ENCODE assay signal across 8 cellular contexts in genomic region chr2:74548919-74549684, GRCh38. TPM values are rescaled to one million over a fixed set of nuclear protein-coding genes. Genes with fewer than 3 reads are reported as not detected.
DNase-seq lines count a peak whose midpoint lies in the region; ATAC-seq and TF ChIP-seq lines count a peak whose summit lies in the region.

No MANE protein-coding gene starts in this region.

- TF ChIP-seq POLR2A in HCT116 (IDR thresholded peaks at IDR 0.05; ENCODE audit: borderline replicate concordance, extremely low read depth, insufficient read depth, insufficient read length) = peak; percentile 17
- peak; percentile 37 for TF ChIP-seq POLR2A in right lobe of liver (IDR thresholded peaks at IDR 0.05)

- peak overlapping the region; percentile 88 for H3K9ac ChIP-seq in HCT116 (ENCODE audit: low read length)
- H3K9ac ChIP-seq in colonic mucosa (ENCODE audit: low read depth in 2 of 2, low read length in 2 of 2) = peak overlapping the region; percentile 68 to 79

- intact Hi-C loops in HCT116 (cut with micrococcal nuclease) (no loop called here), PC-9 (cut with micrococcal nuclease; ENCODE audit: unreplicated experiment) (loop anchor here (5.0 kb wide), 1 partner anchor 67 kb away; the partner anchor contains the start of genes CCDC142 and TTC31), colonic mucosa (cut with DNase I) (no loop called here), right lobe of liver (cut with DNase I) (no loop called here)

- BruUV-seq in HCT116 (replicated peaks; lab: Mats Ljungman, UMichigan) (TSS peak; percentile 65), PC-9 (replicated peaks; lab: Mats Ljungman, UMichigan) (no TSS peak)

- no peak for TF ChIP-seq RAD21 in HCT116 (IDR thresholded peaks at IDR 0.05; ENCODE audit: low read depth)

- TF ChIP-seq CTCF in HCT116 (IDR thresholded peaks at IDR 0.05 in 2 of 3, conservative IDR thresholded peaks at IDR 0.05 in 1 of 3; ENCODE audit: borderline replicate concordance in 1 of 3, insufficient read depth in 1 of 3, low read depth in 2 of 3, low read length in 2 of 3) = no peak
- no peak for TF ChIP-seq CTCF in PC-9 (conservative IDR thresholded peaks at IDR 0.05)
- no peak for TF ChIP-seq CTCF in colonic mucosa (IDR thresholded peaks at IDR 0.05)
- no peak for TF ChIP-seq CTCF in right lobe of liver (IDR thresholded peaks at IDR 0.05)

- H4K20me1 ChIP-seq in HCT116 (ENCODE audit: insufficient read depth) = no peaks in the 10 kb centered on the region
- H4K20me1 ChIP-seq in PC-9 (ENCODE audit: insufficient read depth) = no peaks in the 10 kb centered on the region

- ATAC-seq in HCT116 = peak; percentile 80
- peak; percentile 85 to 91 (median 86) for ATAC-seq in right lobe of liver
- no peak for ATAC-seq in GM18502 (IDR thresholded peaks at IDR 0.05; ENCODE audit: poor library complexity, unreplicated experiment)
- no peak for ATAC-seq in GM19324 (IDR thresholded peaks at IDR 0.05; ENCODE audit: low FRiP score, unreplicated experiment)

- 0% methylated on average over 4 of the region's 72 CpGs for WGBS in right lobe of liver (ENCODE audit: insufficient coverage, low coverage, low lambda C conversion rate, missing lambda C conversion rate)
- under 1% methylated on average over 72 of the region's 72 CpGs for WGBS in thymus

- CTCF ChIA-PET in HCT116 (lab: Charles Lee) (no interaction called here), PC-9 (lab: Charles Lee) (no interaction called here)

- POLR2A ChIA-PET in HCT116 (lab: Charles Lee) (no interaction called here), PC-9 (lab: Charles Lee; ENCODE audit: unreplicated experiment) (no interaction called here)

- H3K27me3 ChIP-seq in HCT116 (ENCODE audit: insufficient read depth, low read length) (no peaks in the 10 kb centered on the region), PC-9 (ENCODE audit: insufficient read depth, low read depth) (no peaks in the 10 kb centered on the region), colonic mucosa (no peaks in the 10 kb centered on the region), right lobe of liver (no peaks in the 10 kb centered on the region), thymus (ENCODE audit: control insufficient read depth, insufficient read depth) (peaks cover 56% of the 10 kb centered on the region)

- H3K9me3 ChIP-seq in HCT116 (ENCODE audit: control insufficient read depth in 1 of 2, insufficient read depth in 1 of 2, low read depth in 1 of 2, low read length in 2 of 2) (no peaks in the 10 kb centered on the region), PC-9 (ENCODE audit: insufficient read depth, low read depth) (no peaks in the 10 kb centered on the region), colonic mucosa (no peaks in the 10 kb centered on the region), right lobe of liver (no peaks in the 10 kb centered on the region), thymus (ENCODE audit: control insufficient read depth) (peaks cover 5% of the 10 kb centered on the region)

- H3K79me2 ChIP-seq in HCT116 (ENCODE audit: insufficient read depth, low read length) (peaks cover 16% of the 10 kb centered on the region; the same call in 1 of the 2 replicates), PC-9 (ENCODE audit: low read depth) (peaks cover 16% of the 10 kb centered on the region)

- RAD21 ChIA-PET in HCT116 (lab: Charles Lee; ENCODE audit: low non-redundant PET in 1 of 2, low total read pairs in 2 of 2, uncharacterized antibody in 2 of 2, unreplicated experiment in 2 of 2) = no interaction called here

- H3K4me2 ChIP-seq in HCT116 (ENCODE audit: low read length) = peak overlapping the region; percentile 87
- H3K4me2 ChIP-seq in PC-9 = peak overlapping the region; percentile 94

- H3K9me2 ChIP-seq in HCT116 (ENCODE audit: insufficient read depth) (no peaks in the 10 kb centered on the region), PC-9 (ENCODE audit: insufficient read depth) (no peaks in the 10 kb centered on the region)

- H3K4me3 ChIP-seq in HCT116 (replicated peaks in 1 of 2; ENCODE audit: low read depth in 1 of 2, low read length in 2 of 2) (peak overlapping the region; percentile 74 to 75), PC-9 (peak overlapping the region; percentile 89), colonic mucosa (peak overlapping the region; percentile 50), right lobe of liver (peak overlapping the region; percentile 52 to 56 (median 54)), thymus (ENCODE audit: low read length) (peak overlapping the region; percentile 36)

- no peaks in the 10 kb centered on the region for H3K36me3 ChIP-seq in HCT116 (ENCODE audit: control insufficient read depth in 1 of 2, insufficient read depth in 2 of 2, low read length in 2 of 2)
- no peaks in the 10 kb centered on the region for H3K36me3 ChIP-seq in PC-9 (ENCODE audit: low read depth)
- H3K36me3 ChIP-seq in colonic mucosa = no peaks in the 10 kb centered on the region
- no peaks in the 10 kb centered on the region for H3K36me3 ChIP-seq in right lobe of liver
- no peaks in the 10 kb centered on the region for H3K36me3 ChIP-seq in thymus (ENCODE audit: control insufficient read depth, insufficient read depth)

- H3K4me1 ChIP-seq in HCT116 (ENCODE audit: control insufficient read depth in 1 of 2, insufficient read depth in 2 of 2, low read length in 2 of 2) = peaks cover 14 to 39% of the 10 kb centered on the region in 2 experiments; a peak in 3 of 4 replicates
- peaks cover 16% of the 10 kb centered on the region for H3K4me1 ChIP-seq in PC-9 (replicated peaks; ENCODE audit: insufficient read depth)
- no peaks in the 10 kb centered on the region for H3K4me1 ChIP-seq in colonic mucosa
- peaks cover 0 to 9% (median 3%) of the 10 kb centered on the region in 4 donors for H3K4me1 ChIP-seq in right lobe of liver
- H3K4me1 ChIP-seq in thymus (ENCODE audit: control insufficient read depth, insufficient read depth, low read length) = peaks cover 2% of the 10 kb centered on the region

- H2AFZ ChIP-seq in HCT116 (ENCODE audit: low read depth, low read length, poor library complexity, severe bottlenecking) (no peak overlapping the region), PC-9 (peak overlapping the region; percentile 100)

- H3K27ac ChIP-seq in HCT116 (ENCODE audit: low read depth, low read length) = peak overlapping the region; percentile 90
- no peak overlapping the region for H3K27ac ChIP-seq in PC-9
- no peak overlapping the region for H3K27ac ChIP-seq in colonic mucosa
- no peak overlapping the region for H3K27ac ChIP-seq in right lobe of liver
- no peak overlapping the region for H3K27ac ChIP-seq in thymus (ENCODE audit: low read depth)

- peaks cover 28% of the 10 kb centered on the region; the same call in 1 of the 2 replicates for H3F3A ChIP-seq in PC-9 (ENCODE audit: insufficient read depth, low read depth)

- DNase-seq in ELF-1 (ENCODE audit: low read depth, low spot score) (peak; percentile 70), HCT116 (ENCODE audit: low read depth, low spot score) (no peak), PC-9 (peak; percentile 49 to 72), colonic mucosa (peak; percentile 80), right lobe of liver (peak; percentile 66 to 74 (median 67))

TF ChIP-seq in HCT116, 20 proteins besides CTCF, POLR2A, EP300 and RAD21:
- TF ChIP-seq EZH2 (IDR thresholded peaks at IDR 0.05) = no peak
- TF ChIP-seq ZFX (IDR thresholded peaks at IDR 0.05) = peak; percentile 80
- peak; percentile 90 for TF ChIP-seq TCF7L2 (IDR thresholded peaks at IDR 0.05; ENCODE audit: borderline replicate concordance, extremely low read depth, insufficient read depth, insufficient read length)
- TF ChIP-seq POLR2AphosphoS5 (IDR thresholded peaks at IDR 0.05; ENCODE audit: low read depth, low read length) = peak; percentile 83

RNA-seq across cellular contexts. Expression of gene LOXL3, which starts 4.6 kb away (rescaled TPM):
- total RNA-seq in HCT116 (2021; ENCODE audit: unreplicated experiment) (4.1 TPM), PC-9 (2021) (3.1 and 5.0 TPM in 2 replicates), colonic mucosa (1 to 10 TPM; 2.9 to 4.7 TPM), right lobe of liver (1 to 10 TPM in 5 of 6 experiments, under 1 TPM in 1; 0.92 to 3.3 (median 1.8) TPM)
- 2.3 TPM in 2 replicates for polyA plus RNA-seq in HCT116 (2012)
- 1.6 TPM for polyA plus RNA-seq in thymus

RNA-seq across cellular contexts. Expression of gene DOK1, which starts 5.4 kb away (rescaled TPM):
- 18.8 TPM for total RNA-seq in HCT116 (2021; ENCODE audit: unreplicated experiment)
- polyA plus RNA-seq in HCT116 (2012) = 15.6 and 18.2 TPM in 2 replicates
- 15.0 and 27.8 TPM in 2 replicates for total RNA-seq in PC-9 (2021)
- 10 to 100 TPM; 20.9 to 26.5 TPM for total RNA-seq in colonic mucosa
- 1 to 10 TPM; 1.9 to 3.7 (median 3.2) TPM for total RNA-seq in right lobe of liver
- 17.2 TPM for polyA plus RNA-seq in thymus

RNA-seq across cellular contexts. Expression of gene HTRA2, which starts 19.4 kb away (rescaled TPM):
- total RNA-seq in HCT116 (2021; ENCODE audit: unreplicated experiment) (36.2 TPM), PC-9 (2021) (23.2 and 23.5 TPM in 2 replicates), colonic mucosa (10 to 100 TPM; 26.3 to 41.5 TPM), right lobe of liver (10 to 100 TPM; 12.3 to 20.3 (median 15.2) TPM)
- 29.0 and 33.4 TPM in 2 replicates for polyA plus RNA-seq in HCT116 (2012)
- polyA plus RNA-seq in thymus = 70.6 TPM

RNA-seq across cellular contexts. Expression of gene AUP1, which starts 19.6 kb away (rescaled TPM):
- 116 TPM for total RNA-seq in HCT116 (2021; ENCODE audit: unreplicated experiment)
- 115 and 127 TPM in 2 replicates for polyA plus RNA-seq in HCT116 (2012)
- 79.2 and 84.0 TPM in 2 replicates for total RNA-seq in PC-9 (2021)
- 100 to 1,000 TPM; 107 to 212 TPM for total RNA-seq in colonic mucosa
- total RNA-seq in right lobe of liver = 100 to 1,000 TPM in 1 of 6 experiments, 10 to 100 TPM in 5; 64.6 to 109 (median 80.4) TPM
- polyA plus RNA-seq in thymus = 208 TPM

RNA-seq across cellular contexts. Expression of gene DQX1, which starts 23.1 kb away (rescaled TPM):
- total RNA-seq in HCT116 (2021; ENCODE audit: unreplicated experiment) = 0.98 TPM
- polyA plus RNA-seq in HCT116 (2012) = 0.48 and 0.50 TPM in 2 replicates
- 1.3 and 1.7 TPM in 2 replicates for total RNA-seq in PC-9 (2021)
- 10 to 100 TPM; 34.2 to 36.8 TPM for total RNA-seq in colonic mucosa
- not detected for total RNA-seq in right lobe of liver
- 0.78 TPM for polyA plus RNA-seq in thymus

Comparison
In these comparisons a context has a peak if more than half of its experiments do, and no peak if none do; other contexts are left out.
1. ATAC-seq: peak in HCT116 (single experiment) and right lobe of liver (4 of 4); none in GM18502 (single experiment) and GM19324 (single experiment).
2. H3K4me3 ChIP-seq: peak in every context shown above with its lines; median percentile 89 in PC-9; 74 in HCT116; 54 in right lobe of liver; 50 in colonic mucosa; 36 in thymus.